ENCODE assay signal across 10 cellular contexts in genomic region chr15:41495736-41496599, GRCh38. TPM values are rescaled to one million over a fixed set of nuclear protein-coding genes. Genes with fewer than 3 reads are reported as not detected.
A peak's percentile ranks its signal among the peaks of the same experiment; 100 is the strongest.
DNase-seq lines count a peak whose midpoint lies in the region; ATAC-seq and TF ChIP-seq lines count a peak whose summit lies in the region.
"Had no signal": no experiment of that assay in that cellular context is flagged by ENCODE, and none has a peak within 500 bp of the region (broad histone marks: within the 10 kb centered on the region; RNA-seq: fewer than 3 reads in every experiment).

No MANE protein-coding gene starts in this region.

- H2AFZ ChIP-seq in neural progenitor cell (replicated peaks), result peak overlapping the region; percentile 37

- peak overlapping the region; percentile 58 for H3K4me3 Mint-ChIP-seq in CD8-positive, alpha-beta T cell
- H3K4me3 Mint-ChIP-seq in IgD-negative memory B cell (peak overlapping the region in 3 of 4 donors; percentile 77 to 78 (median 77)), neural progenitor cell (peak overlapping the region; percentile 48)

- H3K27ac ChIP-seq in CD8-positive, alpha-beta T cell (ENCODE audit: low read depth, low read length), result no peak overlapping the region
- H3K27ac ChIP-seq in heart right ventricle, result no peak overlapping the region
- no peak overlapping the region for H3K27ac ChIP-seq in neural progenitor cell

- peaks cover 56% of the 10 kb centered on the region for H4K20me1 ChIP-seq in neural progenitor cell (ENCODE audit: low read depth)

- H3K27me3 Mint-ChIP-seq in CD8-positive, alpha-beta T cell (ENCODE audit: low read depth), result peaks cover 56% of the 10 kb centered on the region
- H3K27me3 Mint-ChIP-seq in IgD-negative memory B cell, result peaks cover 57% of the 10 kb centered on the region
- H3K27me3 Mint-ChIP-seq in neural progenitor cell (ENCODE audit: insufficient read depth, low read depth), result peaks cover 66% of the 10 kb centered on the region

- H3K9ac ChIP-seq in neural progenitor cell, result no peak overlapping the region

- DNase-seq in CD8-positive, alpha-beta T cell, result no peak
- peak in 1 of 2 donors; percentile 30 for DNase-seq in heart right ventricle
- peak; percentile 78 for DNase-seq in neural progenitor cell (ENCODE audit: low spot score)
- no peak for DNase-seq in NCI-H69 (lab: John Stamatoyannopoulos, UW)
- no peak for DNase-seq in DMS79 (lab: John Stamatoyannopoulos, UW)
- DNase-seq: NCI-H1417 had no signal

- H3K27ac Mint-ChIP-seq in CD8-positive, alpha-beta T cell, result no peak overlapping the region
- H3K27ac Mint-ChIP-seq in IgD-negative memory B cell, result no peak overlapping the region
- H3K27ac Mint-ChIP-seq in neural progenitor cell, result no peak overlapping the region

- H3K4me1 ChIP-seq in CD8-positive, alpha-beta T cell (ENCODE audit: insufficient read depth, low read length), result peaks cover 33% of the 10 kb centered on the region
- H3K4me1 ChIP-seq in heart right ventricle (peaks cover 7 to 42% (median 34%) of the 10 kb centered on the region in 9 donors), neural progenitor cell (peaks cover 10% of the 10 kb centered on the region)

- peaks cover 50% of the 10 kb centered on the region for H3K27me3 ChIP-seq in CD8-positive, alpha-beta T cell (ENCODE audit: insufficient read depth, low read length)
- H3K27me3 ChIP-seq in heart right ventricle (peaks cover 7 to 96% (median 64%) of the 10 kb centered on the region in 7 donors), neural progenitor cell (peaks cover 100% of the 10 kb centered on the region)

- H3K4me1 Mint-ChIP-seq in CD8-positive, alpha-beta T cell (ENCODE audit: low read depth), result peaks cover 15% of the 10 kb centered on the region
- H3K4me1 Mint-ChIP-seq in IgD-negative memory B cell, result peaks cover 10 to 16% (median 11%) of the 10 kb centered on the region in 3 donors
- H3K4me1 Mint-ChIP-seq in neural progenitor cell, result peaks cover 20% of the 10 kb centered on the region

- H3F3A ChIP-seq in neural progenitor cell (ENCODE audit: low read depth), result peaks cover 35% of the 10 kb centered on the region

- TF ChIP-seq CTCF in CD8-positive, alpha-beta T cell (IDR thresholded peaks at IDR 0.05), result no peak
- no peak for TF ChIP-seq CTCF in heart right ventricle (IDR thresholded peaks at IDR 0.05)
- TF ChIP-seq CTCF in neural progenitor cell (IDR thresholded peaks at IDR 0.05), result no peak

- no peaks in the 10 kb centered on the region for H3K36me3 ChIP-seq in CD8-positive, alpha-beta T cell (ENCODE audit: insufficient read depth, low read length)
- H3K36me3 ChIP-seq in heart right ventricle (no peaks in the 10 kb centered on the region), neural progenitor cell (no peaks in the 10 kb centered on the region)

- POLR2A ChIA-PET in CD8-positive, alpha-beta T cell (lab: Charles Lee), result no interaction called here

- H3K36me3 Mint-ChIP-seq in CD8-positive, alpha-beta T cell, result no peaks in the 10 kb centered on the region
- H3K36me3 Mint-ChIP-seq in IgD-negative memory B cell (peaks cover 1% of the 10 kb centered on the region), neural progenitor cell (no peaks in the 10 kb centered on the region)

- CTCF ChIA-PET in CD8-positive, alpha-beta T cell (lab: Charles Lee), result interaction anchor here (1.1 to 1.2 kb wide), 2 partner anchors 30 to 108 kb away, joined by 3 read pairs; no protein-coding TSS in a partner anchor

- intact Hi-C loops in CD8-positive, alpha-beta T cell (cut with DNase I, micrococcal nuclease), result no loop called here
- intact Hi-C loops in heart right ventricle (cut with DNase I), result loop anchor here in 1 of 10 donors (10.0 kb wide), 1 partner anchor 59 kb away; the partner anchor contains the start of gene TYRO3

- H3K9me3 Mint-ChIP-seq in CD8-positive, alpha-beta T cell, result no peaks in the 10 kb centered on the region
- H3K9me3 Mint-ChIP-seq in IgD-negative memory B cell, result peaks cover 0 to 2% (median 0%) of the 10 kb centered on the region in 3 donors
- H3K9me3 Mint-ChIP-seq in neural progenitor cell, result peaks cover under 1% of the 10 kb centered on the region

- H3K79me2 ChIP-seq in neural progenitor cell (ENCODE audit: low read depth), result no peaks in the 10 kb centered on the region

- WGBS in heart right ventricle, 2 donors, result 30 to 35% methylated on average over 57 to 59 of the region's 59 CpGs

- no peaks in the 10 kb centered on the region for H3K9me3 ChIP-seq in CD8-positive, alpha-beta T cell (ENCODE audit: low read length)
- H3K9me3 ChIP-seq in heart right ventricle, result no peaks in the 10 kb centered on the region
- H3K9me3 ChIP-seq in neural progenitor cell (ENCODE audit: low read depth), result no peaks in the 10 kb centered on the region

- peak overlapping the region; percentile 53 for H3K4me3 ChIP-seq in CD8-positive, alpha-beta T cell (ENCODE audit: low read depth, low read length)
- H3K4me3 ChIP-seq in heart right ventricle (peak overlapping the region in 9 of 10 donors; percentile 26 to 91 (median 69)), neural progenitor cell (peak overlapping the region; percentile 63)

- peak; percentile 2 for ATAC-seq in CD8-positive, alpha-beta T cell
- ATAC-seq in heart right ventricle, result peak in 6 of 8 donors; percentile 14 to 35 (median 25)
- ATAC-seq in GM21390 (IDR thresholded peaks at IDR 0.05; ENCODE audit: unreplicated experiment), result no peak
- ATAC-seq in HG03460 (IDR thresholded peaks at IDR 0.05; ENCODE audit: unreplicated experiment), result no peak

- H3K4me2 ChIP-seq in neural progenitor cell, result peak overlapping the region; percentile 79

RNA-seq across cellular contexts. Expression of gene ITPKA, which starts 2.3 kb away (rescaled TPM):
- total RNA-seq in CD8-positive, alpha-beta T cell, result under 1 TPM in 1 of 2 experiments, not detected in 1; 0.50 TPM
- polyA plus RNA-seq in IgD-negative memory B cell, result not detected
- total RNA-seq in heart right ventricle, result 1 to 10 TPM in 6 of 10 donors, under 1 TPM in 4; 0.55 to 6.8 (median 1.5) TPM
- 1 to 10 TPM; 1.7 to 4.4 TPM for polyA plus RNA-seq in heart right ventricle
- total RNA-seq in neural progenitor cell (ENCODE audit: low replicate concordance), result 0.09 TPM in 1 of 2 replicates, not detected in the other

RNA-seq across cellular contexts. Expression of gene LTK, which starts 17.7 kb away (rescaled TPM):
- total RNA-seq in CD8-positive, alpha-beta T cell, result 10 to 100 TPM; 11.9 to 12.3 TPM
- 2.0 TPM for polyA plus RNA-seq in IgD-negative memory B cell
- 1 to 10 TPM in 2 of 10 donors, under 1 TPM in 8; 0.11 to 1.6 (median 0.49) TPM for total RNA-seq in heart right ventricle
- under 1 TPM; 0.28 to 0.95 TPM for polyA plus RNA-seq in heart right ventricle
- total RNA-seq in neural progenitor cell (ENCODE audit: low replicate concordance), result 0.12 TPM in 1 of 2 replicates, not detected in the other
- total RNA-seq: lung microvascular endothelial cell had no signal

RNA-seq across cellular contexts. Expression of gene RPAP1, which starts 48.1 kb away (rescaled TPM):
- 10 to 100 TPM; 13.6 to 16.0 TPM for total RNA-seq in CD8-positive, alpha-beta T cell
- 15.3 TPM for polyA plus RNA-seq in IgD-negative memory B cell
- 10 to 100 TPM; 17.6 to 27.9 (median 24.6) TPM for total RNA-seq in heart right ventricle
- polyA plus RNA-seq in heart right ventricle, result 10 to 100 TPM in 1 of 2 donors, 1 to 10 TPM in 1; 9.7 to 16.0 TPM
- total RNA-seq in neural progenitor cell (ENCODE audit: low replicate concordance), result 20.3 and 36.8 TPM in 2 replicates

Comparison
In these comparisons a context has a peak if more than half of its experiments do, and no peak if none do; other contexts are left out.
1. ATAC-seq: peak in CD8-positive, alpha-beta T cell (single experiment) and heart right ventricle (6 of 8); none in GM21390 (single experiment) and HG03460 (single experiment).
2. RNA of gene LTK, which starts 17.7 kb away (total RNA-seq): 11.9 to 12.3 TPM in CD8-positive, alpha-beta T cell; 0.11 to 1.6 TPM in heart right ventricle and 0.12 TPM in neural progenitor cell; every median in the first group is over 4 times any median in the second.
3. Peak in every context shown above with its lines, with median percentiles within 50 percentile points of each other: H3K4me3 ChIP-seq and H3K4me3 Mint-ChIP-seq.